1 cellular context compared by ENCODE assay signal in genomic region chr12:109466821-109467220, GRCh38.
TF ChIP-seq lines count a peak whose summit lies in the region.

No MANE protein-coding gene starts in this region.

TF ChIP-seq in IMR-90, 13 proteins besides CTCF, POLR2A, EP300 and RAD21:
- TF ChIP-seq FOS (IDR thresholded peaks at IDR 0.05; ENCODE audit: low read depth, low read length) (no peak), RFX5 (IDR thresholded peaks at IDR 0.05; ENCODE audit: low read depth, low read length) (no peak), ELK1 (IDR thresholded peaks at IDR 0.05; ENCODE audit: borderline replicate concordance, low read depth, low read length) (no peak), MAZ (IDR thresholded peaks at IDR 0.05; ENCODE audit: borderline replicate concordance, low read depth, low read length) (no peak), BHLHE40 (IDR thresholded peaks at IDR 0.05; ENCODE audit: low read depth, low read length) (no peak), RCOR1 (IDR thresholded peaks at IDR 0.05; ENCODE audit: insufficient replicate concordance, low read length) (no peak), CEBPB (IDR thresholded peaks at IDR 0.05; ENCODE audit: low read depth, low read length) (no peak)
